Comparison of ENCODE assay signal across 9 cellular contexts in the genomic region with DNA sequence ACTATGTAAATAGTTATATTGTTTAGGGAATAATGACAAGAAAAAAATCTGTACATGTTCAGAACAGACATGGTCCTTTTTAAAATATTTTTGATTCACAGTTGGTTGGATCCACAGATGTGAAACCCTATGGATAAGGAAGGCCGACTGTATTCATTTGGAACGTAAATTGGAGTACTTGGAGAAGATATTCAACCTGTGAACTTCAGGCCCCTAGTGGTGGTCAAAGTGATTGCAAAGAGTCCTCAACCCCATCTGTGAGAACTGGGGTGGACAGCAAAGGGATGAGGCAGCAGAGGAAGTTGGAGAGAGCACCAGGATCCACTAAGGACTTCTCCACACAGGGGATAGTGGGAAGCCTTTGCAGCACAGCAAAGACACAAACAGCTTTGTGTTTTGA. TPM values are rescaled to one million over a fixed set of nuclear protein-coding genes. Genes with fewer than 3 reads are reported as not detected.
DNase-seq lines count a peak whose midpoint lies in the region; ATAC-seq and TF ChIP-seq lines count a peak whose summit lies in the region.
"Had no signal": no experiment of that assay in that cellular context is flagged by ENCODE, and none has a peak within 500 bp of the region (broad histone marks: within the 10 kb centered on the region; RNA-seq: fewer than 3 reads in every experiment).

No MANE protein-coding gene starts in this region.

- ATAC-seq in HG03520 (IDR thresholded peaks at IDR 0.05; ENCODE audit: unreplicated experiment), result no peak

- H3K4me3 Mint-ChIP-seq in Caco-2 (ENCODE audit: unreplicated experiment), result no peak overlapping the region
- no peak overlapping the region for H3K4me3 Mint-ChIP-seq in activated T-cell treated with anti-CD3 and anti-CD28 coated beads, Interleukin-2, amount 50 U/mL, for 24 hours

- no peaks in the 10 kb centered on the region for H3K27me3 ChIP-seq in Caco-2 (replicated peaks; ENCODE audit: control insufficient read depth, insufficient read depth, low read length)
- peaks cover 20% of the 10 kb centered on the region for H3K27me3 ChIP-seq in HAP-1 (ENCODE audit: low read depth)

- in situ Hi-C loops in HAP-1 (cut with MboI; ENCODE audit: low sequenced_read_pairs) (no loop called here), SK-MEL-5 (cut with HindIII; ENCODE audit: low pct_unique_long_range_greater_than_20kb, low sequenced_read_pairs) (no loop called here)

- H3K27me3 Mint-ChIP-seq in Caco-2 (ENCODE audit: insufficient read depth, unreplicated experiment), result peaks cover 16% of the 10 kb centered on the region
- peaks cover 20% of the 10 kb centered on the region for H3K27me3 Mint-ChIP-seq in activated T-cell treated with anti-CD3 and anti-CD28 coated beads, Interleukin-2, amount 50 U/mL, for 24 hours

- POLR2A ChIA-PET in Caco-2 (lab: Charles Lee), result no interaction called here

- H3K9me3 Mint-ChIP-seq in Caco-2 (ENCODE audit: unreplicated experiment), result no peaks in the 10 kb centered on the region
- H3K9me3 Mint-ChIP-seq in activated T-cell treated with anti-CD3 and anti-CD28 coated beads, Interleukin-2, amount 50 U/mL, for 24 hours, result no peaks in the 10 kb centered on the region

- H3K36me3 ChIP-seq in Caco-2 (ENCODE audit: control insufficient read depth, insufficient read depth, low read length) (no peaks in the 10 kb centered on the region), HAP-1 (replicated peaks) (no peaks in the 10 kb centered on the region)

- no peak overlapping the region for H3K27ac Mint-ChIP-seq in Caco-2 (ENCODE audit: unreplicated experiment)
- no peak overlapping the region for H3K27ac Mint-ChIP-seq in activated T-cell treated with anti-CD3 and anti-CD28 coated beads, Interleukin-2, amount 50 U/mL, for 24 hours
- H3K27ac Mint-ChIP-seq: naive B cell had no signal

- intact Hi-C loops in Caco-2 (cut with micrococcal nuclease; ENCODE audit: unreplicated experiment), result loop anchor here (5.0 to 10.0 kb wide), 2 partner anchors 125 to 232 kb away; no protein-coding TSS in a partner anchor

- H3K4me1 ChIP-seq in Caco-2 (no peaks in the 10 kb centered on the region), HAP-1 (no peaks in the 10 kb centered on the region)

- no peaks in the 10 kb centered on the region for H3K4me1 Mint-ChIP-seq in Caco-2 (ENCODE audit: low read depth, unreplicated experiment)
- peaks cover 55% of the 10 kb centered on the region for H3K4me1 Mint-ChIP-seq in activated T-cell treated with anti-CD3 and anti-CD28 coated beads, Interleukin-2, amount 50 U/mL, for 24 hours (ENCODE audit: low read depth)

- no peaks in the 10 kb centered on the region for H3K36me3 Mint-ChIP-seq in Caco-2 (ENCODE audit: insufficient read depth, unreplicated experiment)
- no peaks in the 10 kb centered on the region for H3K36me3 Mint-ChIP-seq in activated T-cell treated with anti-CD3 and anti-CD28 coated beads, Interleukin-2, amount 50 U/mL, for 24 hours (ENCODE audit: low read depth)
- H3K36me3 Mint-ChIP-seq: naive B cell had no signal

- CTCF ChIA-PET in Caco-2 (lab: Charles Lee), result no interaction called here

- DNase-seq in Caco-2, result peak in 1 of 2 experiments; percentile 37
- peak; percentile 22 to 44 for DNase-seq in HAP-1 (ENCODE audit: low spot score in 2 of 2)
- peak; percentile 67 for DNase-seq in SK-MEL-5 (ENCODE audit: low read depth, low spot score)
- peak; percentile 54 for DNase-seq in glomerular visceral epithelial cell (ENCODE audit: extremely low spot score)
- DNase-seq in NCI-H1092 (lab: John Stamatoyannopoulos, UW), result no peak
- no peak for DNase-seq in ecto neural progenitor cell (ENCODE audit: low spot score)
- no peak for DNase-seq in activated T-cell treated with anti-CD3 and anti-CD28 coated beads, Interleukin-2, amount 50 U/mL, for 24 hours
- DNase-seq: naive B cell had no signal

- H3K9me3 ChIP-seq in Caco-2 (no peaks in the 10 kb centered on the region), HAP-1 (no peaks in the 10 kb centered on the region)

- no TSS peak for BruUV-seq in Caco-2 (replicated peaks; lab: Mats Ljungman, UMichigan)

- TF ChIP-seq CTCF in Caco-2 (IDR thresholded peaks at IDR 0.05; ENCODE audit: insufficient read depth in 1 of 2, low read depth in 1 of 2, low read length in 1 of 2, severe bottlenecking in 1 of 2, unreplicated experiment in 1 of 2), result peak; percentile 36 to 51

- H3K4me3 ChIP-seq in Caco-2 (ENCODE audit: low read depth, low read length) (no peak overlapping the region), HAP-1 (no peak overlapping the region)

RNA-seq across cellular contexts. Expression of a gene that starts 6.2 kb away (rescaled TPM):
- total RNA-seq in Caco-2 (2022), result not detected in 2 replicates
- not detected in 2 replicates for total RNA-seq in SK-MEL-5 (2014; rRNA removed; shearing (Covaris generic))
- polyA plus RNA-seq in SK-MEL-5 (2015; cell fraction: cytosol; rRNA removed), result not detected in 2 replicates
- not detected in 2 replicates for polyA plus RNA-seq in SK-MEL-5 (2015; cell fraction: nucleus; rRNA removed)

Comparison
In these comparisons a context has a peak if more than half of its experiments do, and no peak if none do; other contexts are left out.
1. DNase-seq: peak in HAP-1 (2 of 2), SK-MEL-5 (single experiment) and glomerular visceral epithelial cell (single experiment); none in NCI-H1092 (single experiment), ecto neural progenitor cell (single experiment) and activated T-cell treated with anti-CD3 and anti-CD28 coated beads, Interleukin-2, amount 50 U/mL, for 24 hours (single experiment).